ENCODE assay signal across 20 cellular contexts in genomic region chr9:115267788-115268187, GRCh38.
DNase-seq lines count a peak whose midpoint lies in the region; ATAC-seq and TF ChIP-seq lines count a peak whose summit lies in the region.
"Had no signal": no experiment of that assay in that cellular context is flagged by ENCODE, and none has a peak within 500 bp of the region (broad histone marks: within the 10 kb centered on the region; RNA-seq: fewer than 3 reads in every experiment).

No MANE protein-coding gene starts in this region.

- H3K27me3 ChIP-seq in cardiac muscle cell = no peaks in the 10 kb centered on the region
- H3K27me3 ChIP-seq: heart right ventricle, upper lobe of right lung had no signal

- no peaks in the 10 kb centered on the region for H3K4me1 Mint-ChIP-seq in activated T-cell treated with anti-CD3 and anti-CD28 coated beads, Interleukin-2, amount 50 U/mL, for 24 hours (ENCODE audit: low read depth)
- H3K4me1 Mint-ChIP-seq: activated CD4-positive, alpha-beta T cell treated with anti-CD3 and anti-CD28 coated beads, Interleukin-2, amount 10 ng/mL, durations not matched to agents 24 days and 14 days; CD14-positive monocyte; stimulated activated naive CD8-positive, alpha-beta T cell treated with anti-CD3 and anti-CD28 coated beads, Interleukin-15, amount 100 ng/mL, for 72 hours had no signal

- H3K4me3 Mint-ChIP-seq in activated T-cell treated with anti-CD3 and anti-CD28 coated beads, Interleukin-2, amount 50 U/mL, for 24 hours = no peak overlapping the region
- H3K4me3 Mint-ChIP-seq: activated CD4-positive, alpha-beta T cell treated with anti-CD3 and anti-CD28 coated beads, Interleukin-2, amount 10 ng/mL, durations not matched to agents 24 days and 14 days; CD14-positive monocyte; natural killer cell treated with Interleukin-12 subunit alpha and Interleukin-12 subunit beta and Interleukin-15 and Interleukin-18, amount 100 ng/mL, for 72 hours; stimulated activated naive CD8-positive, alpha-beta T cell treated with anti-CD3 and anti-CD28 coated beads, Interleukin-15, amount 100 ng/mL, for 72 hours had no signal

- no peak for ATAC-seq in Right ventricle myocardium inferior
- ATAC-seq: heart right ventricle; natural killer cell treated with Interleukin-12 subunit alpha and Interleukin-12 subunit beta and Interleukin-15 and Interleukin-18, amount 100 ng/mL, for 72 hours; stimulated activated naive CD8-positive, alpha-beta T cell treated with anti-CD3 and anti-CD28 coated beads, Interleukin-15, amount 100 ng/mL, for 72 hours; upper lobe of right lung had no signal

- H3K36me3 ChIP-seq in cardiac muscle cell = no peaks in the 10 kb centered on the region
- H3K36me3 ChIP-seq: heart right ventricle, upper lobe of right lung had no signal

- TF ChIP-seq CTCF in cardiac muscle cell (IDR thresholded peaks at IDR 0.05; ENCODE audit: low read depth, low read length) (no peak), fibroblast of villous mesenchyme (IDR thresholded peaks at IDR 0.05; ENCODE audit: insufficient read depth, low read depth, low read length) (no peak)

- DNase-seq in cardiac muscle cell (ENCODE audit: low read depth in 1 of 2, low spot score in 1 of 2) (peak; percentile 52 to 72), Right ventricle myocardium inferior (ENCODE audit: missing footprints) (no peak), RPMI7951 (ENCODE audit: low read depth) (peak; percentile 36), fibroblast of villous mesenchyme (ENCODE audit: low read depth) (peak; percentile 39), SK-N-DZ (ENCODE audit: low spot score) (no peak)
- no peak for DNase-seq in activated naive CD4-positive, alpha-beta T cell treated with Interleukin-2 at 50 U/mL for 16 hours
- no peak for DNase-seq in activated T-cell treated with anti-CD3 and anti-CD28 coated beads, Interleukin-2, amount 50 U/mL, for 24 hours
- DNase-seq in activated CD4-positive, alpha-beta T cell treated with anti-CD3 and anti-CD28 coated beads, Interleukin-2, amount 50 U/mL, for 1 hour = no peak
- DNase-seq: activated CD4-positive, alpha-beta T cell treated with anti-CD3 and anti-CD28 coated beads, Interleukin-2, amount 10 ng/mL, durations not matched to agents 24 days and 14 days; anterior cingulate cortex; heart right ventricle; NCI-H2029; NCI-H446; posterior cingulate gyrus; stimulated activated CD4-positive, alpha-beta T cell treated with anti-CD3 and anti-CD28 coated beads, Interleukin-4, amount 100 ng/mL, for 1 hour; stimulated activated naive CD8-positive, alpha-beta T cell treated with anti-CD3 and anti-CD28 coated beads, Interleukin-15, amount 100 ng/mL, for 72 hours; upper lobe of right lung had no signal

- H3K36me3 Mint-ChIP-seq in activated T-cell treated with anti-CD3 and anti-CD28 coated beads, Interleukin-2, amount 50 U/mL, for 24 hours (ENCODE audit: low read depth) = no peaks in the 10 kb centered on the region
- H3K36me3 Mint-ChIP-seq: CD14-positive monocyte; natural killer cell treated with Interleukin-12 subunit alpha and Interleukin-12 subunit beta and Interleukin-15 and Interleukin-18, amount 100 ng/mL, for 72 hours had no signal

- H3K27ac ChIP-seq in cardiac muscle cell = no peak overlapping the region
- H3K27ac ChIP-seq: heart right ventricle, skin epidermis, upper lobe of right lung had no signal

- H3K9me3 Mint-ChIP-seq in activated T-cell treated with anti-CD3 and anti-CD28 coated beads, Interleukin-2, amount 50 U/mL, for 24 hours = no peaks in the 10 kb centered on the region
- H3K9me3 Mint-ChIP-seq: activated CD4-positive, alpha-beta T cell treated with anti-CD3 and anti-CD28 coated beads, Interleukin-2, amount 10 ng/mL, durations not matched to agents 24 days and 14 days; stimulated activated naive CD8-positive, alpha-beta T cell treated with anti-CD3 and anti-CD28 coated beads, Interleukin-15, amount 100 ng/mL, for 72 hours had no signal

- H3K27me3 Mint-ChIP-seq in activated T-cell treated with anti-CD3 and anti-CD28 coated beads, Interleukin-2, amount 50 U/mL, for 24 hours = peaks cover 4% of the 10 kb centered on the region
- H3K27me3 Mint-ChIP-seq: stimulated activated naive CD8-positive, alpha-beta T cell treated with anti-CD3 and anti-CD28 coated beads, Interleukin-15, amount 100 ng/mL, for 72 hours had no signal

- intact Hi-C loops in Right ventricle myocardium inferior (cut with DNase I) = no loop called here

- H3K9me3 ChIP-seq in cardiac muscle cell (ENCODE audit: low read depth) = no peaks in the 10 kb centered on the region
- H3K9me3 ChIP-seq: upper lobe of right lung had no signal

- H3K4me3 ChIP-seq in cardiac muscle cell (no peak overlapping the region), fibroblast of villous mesenchyme (ENCODE audit: low read depth, low read length) (no peak overlapping the region)
- H3K4me3 ChIP-seq: heart right ventricle, skin epidermis, upper lobe of right lung had no signal

- no peaks in the 10 kb centered on the region for H3K4me1 ChIP-seq in cardiac muscle cell (ENCODE audit: low read depth)
- H3K4me1 ChIP-seq: upper lobe of right lung had no signal

- H3K27ac Mint-ChIP-seq in activated T-cell treated with anti-CD3 and anti-CD28 coated beads, Interleukin-2, amount 50 U/mL, for 24 hours = no peak overlapping the region
- H3K27ac Mint-ChIP-seq: activated CD4-positive, alpha-beta T cell treated with anti-CD3 and anti-CD28 coated beads, Interleukin-2, amount 10 ng/mL, durations not matched to agents 24 days and 14 days; CD14-positive monocyte; natural killer cell treated with Interleukin-12 subunit alpha and Interleukin-12 subunit beta and Interleukin-15 and Interleukin-18, amount 100 ng/mL, for 72 hours; stimulated activated naive CD8-positive, alpha-beta T cell treated with anti-CD3 and anti-CD28 coated beads, Interleukin-15, amount 100 ng/mL, for 72 hours had no signal

Comparison
In these comparisons a context has a peak if more than half of its experiments do, and no peak if none do; other contexts are left out.
1. DNase-seq: peak in cardiac muscle cell (2 of 2), RPMI7951 (single experiment) and fibroblast of villous mesenchyme (single experiment); none in Right ventricle myocardium inferior (single experiment), SK-N-DZ (single experiment), activated naive CD4-positive, alpha-beta T cell treated with Interleukin-2 at 50 U/mL for 16 hours (single experiment), activated T-cell treated with anti-CD3 and anti-CD28 coated beads, Interleukin-2, amount 50 U/mL, for 24 hours (single experiment) and activated CD4-positive, alpha-beta T cell treated with anti-CD3 and anti-CD28 coated beads, Interleukin-2, amount 50 U/mL, for 1 hour (single experiment).